10 cellular contexts compared by ENCODE assay signal in the genomic region with DNA sequence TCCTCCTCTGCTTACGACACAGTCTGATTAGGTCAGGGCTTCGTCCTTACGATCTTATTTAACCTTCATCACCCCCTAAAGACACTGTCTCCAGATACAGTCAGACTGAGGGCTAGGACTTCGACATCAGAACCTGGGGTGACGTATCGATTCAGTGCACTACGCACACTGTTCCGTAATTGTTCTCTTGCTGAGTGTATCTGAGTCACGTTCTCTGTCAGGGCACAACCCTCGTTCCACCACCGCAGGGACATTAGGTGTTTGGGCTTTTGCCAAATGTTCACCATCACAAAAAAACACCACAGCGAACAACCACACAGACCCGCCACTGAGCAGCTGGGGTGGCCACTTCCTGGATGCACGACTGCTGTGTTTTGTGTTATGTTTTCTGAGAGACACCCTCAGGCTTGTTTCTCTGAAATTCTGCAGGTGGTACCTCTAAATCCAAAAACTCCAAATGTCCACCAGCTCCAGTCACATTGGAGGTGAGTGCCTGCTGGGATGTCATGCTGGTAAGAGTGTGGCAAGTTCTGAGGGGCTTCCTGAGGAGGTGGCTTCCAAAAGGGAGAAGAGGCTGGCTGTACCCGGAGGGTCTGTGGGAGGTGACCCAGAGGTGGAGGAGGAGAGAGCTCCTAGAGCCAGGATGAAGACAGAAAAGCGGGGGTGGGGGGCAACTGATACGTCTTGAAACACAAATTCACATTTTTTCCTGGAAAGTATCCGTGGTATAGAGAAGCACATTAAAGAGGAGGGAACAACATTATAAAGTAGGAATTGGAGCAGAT.
DNase-seq lines count a peak whose midpoint lies in the region; ATAC-seq and TF ChIP-seq lines count a peak whose summit lies in the region.
"Had no signal": no experiment of that assay in that cellular context is flagged by ENCODE, and none has a peak within 500 bp of the region (broad histone marks: within the 10 kb centered on the region; RNA-seq: fewer than 3 reads in every experiment).

No MANE protein-coding gene starts in this region.

- H3K36me3 Mint-ChIP-seq in T-helper 1 cell treated with Interleukin-12 subunit alpha and Interleukin-12 subunit beta and Interleukin-4 antibody, amounts not matched to agents 30 μg/mL and 1 μg/mL, for 36 hours (ENCODE audit: low read depth), result no peaks in the 10 kb centered on the region
- H3K36me3 Mint-ChIP-seq in activated naive CD8-positive, alpha-beta T cell treated with anti-CD3 and anti-CD28 coated beads, Interleukin-2, amount 50 U/mL, for 24 hours (ENCODE audit: low read depth), result no peaks in the 10 kb centered on the region

- peak overlapping the region; percentile 57 for H3K27ac ChIP-seq in DND-41 (ENCODE audit: low read length)
- H3K27ac ChIP-seq in skin epidermis, result peak overlapping the region in 15 of 21 experiments; percentile 5 to 76 (median 54)
- H3K27ac ChIP-seq in gastrocnemius medialis, result no peak overlapping the region

- H3K4me1 ChIP-seq in DND-41 (ENCODE audit: insufficient read depth, low read length), result peaks cover 30% of the 10 kb centered on the region
- H3K4me1 ChIP-seq in gastrocnemius medialis, result peaks cover 0 to 5% of the 10 kb centered on the region in 2 donors

- peak overlapping the region; percentile 35 for H3K9ac ChIP-seq in DND-41 (ENCODE audit: low read depth, low read length)

- no peaks in the 10 kb centered on the region for H3K79me2 ChIP-seq in DND-41 (ENCODE audit: insufficient read depth, low read length)

- peak; percentile 85 for ATAC-seq in DND-41 (ENCODE audit: insufficient read depth, low read depth)
- ATAC-seq in activated naive CD8-positive, alpha-beta T cell treated with anti-CD3 and anti-CD28 coated beads, Interleukin-2, amount 50 U/mL, for 24 hours, result peak; percentile 80
- no peak for ATAC-seq in gastrocnemius medialis
- ATAC-seq in GM21723 (IDR thresholded peaks at IDR 0.05; ENCODE audit: unreplicated experiment), result no peak
- no peak for ATAC-seq in GM18909 (IDR thresholded peaks at IDR 0.05; ENCODE audit: poor library complexity, unreplicated experiment)

- peak overlapping the region; percentile 4 for H3K27ac Mint-ChIP-seq in T-helper 1 cell treated with Interleukin-12 subunit alpha and Interleukin-12 subunit beta and Interleukin-4 antibody, amounts not matched to agents 30 μg/mL and 1 μg/mL, for 36 hours
- H3K27ac Mint-ChIP-seq in activated naive CD8-positive, alpha-beta T cell treated with anti-CD3 and anti-CD28 coated beads, Interleukin-2, amount 50 U/mL, for 24 hours, result peak overlapping the region; percentile 64

- H3K9me3 ChIP-seq in DND-41 (ENCODE audit: insufficient read depth, low read length, severe bottlenecking) (no peaks in the 10 kb centered on the region), gastrocnemius medialis (no peaks in the 10 kb centered on the region)

- H3K4me3 ChIP-seq in DND-41 (ENCODE audit: low read depth in 1 of 2, low read length in 2 of 2), result peak overlapping the region in 1 of 2 experiments; percentile 47; a peak in 2 of 4 replicates
- H3K4me3 ChIP-seq in skin epidermis, result no peak overlapping the region
- H3K4me3 ChIP-seq in gastrocnemius medialis, result no peak overlapping the region

- H3K27me3 ChIP-seq in DND-41 (ENCODE audit: insufficient read depth, low read length, poor library complexity), result no peaks in the 10 kb centered on the region
- peaks cover 0 to 3% (median 0%) of the 10 kb centered on the region in 3 donors for H3K27me3 ChIP-seq in gastrocnemius medialis

- no peaks in the 10 kb centered on the region for H4K20me1 ChIP-seq in DND-41 (ENCODE audit: insufficient read depth, low read length)

- DNase-seq in DND-41 (peak; percentile 83), gastrocnemius medialis (no peak), NCI-H82 (lab: John Stamatoyannopoulos, UW) (no peak)
- DNase-seq in activated naive CD8-positive, alpha-beta T cell treated with anti-CD3 and anti-CD28 coated beads, Interleukin-2, amount 50 U/mL, for 24 hours, result peak; percentile 29
- DNase-seq: NCI-H1105 treated with DMSO at 0.1 percent for 48 hours, occipital lobe had no signal

- peak overlapping the region; percentile 80 for H2AFZ ChIP-seq in DND-41 (ENCODE audit: low read depth, low read length)

- intact Hi-C loops in gastrocnemius medialis (cut with DNase I; ENCODE audit: low total_unique reads), result no loop called here

- no peaks in the 10 kb centered on the region for H3K9me3 Mint-ChIP-seq in T-helper 1 cell treated with Interleukin-12 subunit alpha and Interleukin-12 subunit beta and Interleukin-4 antibody, amounts not matched to agents 30 μg/mL and 1 μg/mL, for 36 hours
- no peaks in the 10 kb centered on the region for H3K9me3 Mint-ChIP-seq in activated naive CD8-positive, alpha-beta T cell treated with anti-CD3 and anti-CD28 coated beads, Interleukin-2, amount 50 U/mL, for 24 hours

- in situ Hi-C loops in gastrocnemius medialis (cut with MboI; ENCODE audit: low sequenced_read_pairs in 4 of 4), result no loop called here

- H3K4me2 ChIP-seq in DND-41 (ENCODE audit: insufficient read depth, low read length), result peak overlapping the region; percentile 66

- H3K4me1 Mint-ChIP-seq in T-helper 1 cell treated with Interleukin-12 subunit alpha and Interleukin-12 subunit beta and Interleukin-4 antibody, amounts not matched to agents 30 μg/mL and 1 μg/mL, for 36 hours (ENCODE audit: low read depth), result peaks cover 5% of the 10 kb centered on the region
- peaks cover 16% of the 10 kb centered on the region for H3K4me1 Mint-ChIP-seq in activated naive CD8-positive, alpha-beta T cell treated with anti-CD3 and anti-CD28 coated beads, Interleukin-2, amount 50 U/mL, for 24 hours

- H3K27me3 Mint-ChIP-seq in T-helper 1 cell treated with Interleukin-12 subunit alpha and Interleukin-12 subunit beta and Interleukin-4 antibody, amounts not matched to agents 30 μg/mL and 1 μg/mL, for 36 hours (ENCODE audit: low read depth), result peaks cover 15% of the 10 kb centered on the region
- peaks cover 23% of the 10 kb centered on the region for H3K27me3 Mint-ChIP-seq in activated naive CD8-positive, alpha-beta T cell treated with anti-CD3 and anti-CD28 coated beads, Interleukin-2, amount 50 U/mL, for 24 hours

- H3K36me3 ChIP-seq in DND-41 (ENCODE audit: insufficient read depth, low read length) (no peaks in the 10 kb centered on the region), gastrocnemius medialis (no peaks in the 10 kb centered on the region)

- no peak for TF ChIP-seq POLR2A in gastrocnemius medialis (IDR thresholded peaks at IDR 0.05)

- no peak for TF ChIP-seq CTCF in DND-41 (IDR thresholded peaks at IDR 0.05; ENCODE audit: borderline replicate concordance, extremely low read depth, low read length, poor library complexity, severe bottlenecking)
- no peak for TF ChIP-seq CTCF in gastrocnemius medialis (IDR thresholded peaks at IDR 0.05 in 4 of 5, conservative IDR thresholded peaks at IDR 0.05 in 1 of 5)

- no peak overlapping the region for H3K4me3 Mint-ChIP-seq in T-helper 1 cell treated with Interleukin-12 subunit alpha and Interleukin-12 subunit beta and Interleukin-4 antibody, amounts not matched to agents 30 μg/mL and 1 μg/mL, for 36 hours
- H3K4me3 Mint-ChIP-seq in activated naive CD8-positive, alpha-beta T cell treated with anti-CD3 and anti-CD28 coated beads, Interleukin-2, amount 50 U/mL, for 24 hours, result peak overlapping the region; percentile 10

Comparison
In these comparisons a context has a peak if more than half of its experiments do, and no peak if none do; other contexts are left out.
1. ATAC-seq: peak in DND-41 (single experiment) and activated naive CD8-positive, alpha-beta T cell treated with anti-CD3 and anti-CD28 coated beads, Interleukin-2, amount 50 U/mL, for 24 hours (single experiment); none in gastrocnemius medialis (0 of 2), GM21723 (single experiment) and GM18909 (single experiment).
2. DNase-seq: peak in DND-41 (single experiment) and activated naive CD8-positive, alpha-beta T cell treated with anti-CD3 and anti-CD28 coated beads, Interleukin-2, amount 50 U/mL, for 24 hours (single experiment); none in gastrocnemius medialis (0 of 2) and NCI-H82 (single experiment).
3. H3K27ac ChIP-seq: peak in DND-41 (single experiment) and skin epidermis (15 of 21); none in gastrocnemius medialis (0 of 4).